Comparison of ENCODE assay signal across 25 cellular contexts in the genomic region with DNA sequence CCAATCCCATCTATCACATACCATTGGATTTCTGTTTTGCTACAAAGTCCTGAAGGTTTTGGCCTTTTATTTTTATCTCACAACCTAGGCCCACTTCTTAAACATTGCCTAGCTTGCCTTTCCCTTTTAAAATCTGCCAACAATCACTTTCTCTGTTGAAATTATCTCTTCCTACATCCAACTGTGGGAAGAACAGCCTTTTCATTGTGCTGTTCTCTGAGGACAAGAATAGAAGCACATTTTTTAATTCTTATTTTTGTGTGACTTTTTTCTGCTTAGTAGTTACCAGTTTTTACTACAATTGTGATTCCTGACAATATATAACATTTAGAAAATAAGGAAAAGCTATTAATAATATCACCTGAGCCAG.
"Had no signal": no experiment of that assay in that cellular context is flagged by ENCODE, and none has a peak within 500 bp of the region (broad histone marks: within the 10 kb centered on the region; RNA-seq: fewer than 3 reads in every experiment).

No MANE protein-coding gene starts in this region.

- H2AFZ ChIP-seq: parathyroid adenoma had no signal

- H3K79me2 ChIP-seq: parathyroid adenoma had no signal

- H3K27ac Mint-ChIP-seq: immature natural killer cell; naive thymus-derived CD8-positive, alpha-beta T cell; progenitor cell of endocrine pancreas; stimulated activated effector memory CD8-positive, alpha-beta T cell treated with anti-CD3 and anti-CD28 coated beads, Interleukin-12 subunit alpha, Interleukin-12 subunit beta, amount 100 ng/mL, for 72 hours; stimulated activated naive CD8-positive, alpha-beta T cell treated with anti-CD3 and anti-CD28 coated beads, Interleukin-15, Interleukin-2, amounts not matched to agents 100 ng/mL and 50 ng/mL, for 24 hours; type B pancreatic cell had no signal

- H3K4me3 ChIP-seq: heart right ventricle, left lung, lung, sigmoid colon, spleen, tibial nerve, vagina had no signal

- H3K27me3 ChIP-seq: heart right ventricle, left lung, sigmoid colon, spleen, tibial nerve, vagina had no signal

- H3K9me3 ChIP-seq: heart right ventricle, left lung, sigmoid colon, spleen, tibial nerve, vagina had no signal

- H3K27ac ChIP-seq: heart right ventricle, left lung, parathyroid adenoma, sigmoid colon, spleen, tibial nerve, vagina had no signal

- H3K27me3 Mint-ChIP-seq: naive thymus-derived CD8-positive, alpha-beta T cell; progenitor cell of endocrine pancreas; stimulated activated naive CD8-positive, alpha-beta T cell treated with anti-CD3 and anti-CD28 coated beads, Interleukin-15, Interleukin-2, amounts not matched to agents 100 ng/mL and 50 ng/mL, for 24 hours; type B pancreatic cell had no signal

- DNase-seq: heart right ventricle; hippocampal formation; immature natural killer cell; kidney; left colon; left lung; mesenchymal stem cell; naive thymus-derived CD8-positive, alpha-beta T cell; nucleus accumbens; retina; right cardiac atrium; sigmoid colon; spleen; stimulated activated CD4-positive, alpha-beta T cell treated with anti-CD3 and anti-CD28 coated beads, Interleukin-4, amount 100 ng/mL, for 24 hours; stimulated activated naive CD4-positive, alpha-beta T cell had no signal

- H3K9me3 Mint-ChIP-seq: nephron, neural crest cell, type B pancreatic cell had no signal

- H3K36me3 Mint-ChIP-seq: immature natural killer cell; naive thymus-derived CD8-positive, alpha-beta T cell; stimulated activated effector memory CD8-positive, alpha-beta T cell treated with anti-CD3 and anti-CD28 coated beads, Interleukin-12 subunit alpha, Interleukin-12 subunit beta, amount 100 ng/mL, for 72 hours; type B pancreatic cell had no signal

- H3K4me1 ChIP-seq: heart right ventricle, left lung, parathyroid adenoma, sigmoid colon, spleen, tibial nerve, vagina had no signal

- H3K9ac ChIP-seq: parathyroid adenoma had no signal

- H3K4me1 Mint-ChIP-seq: immature natural killer cell; naive thymus-derived CD8-positive, alpha-beta T cell; stimulated activated effector memory CD8-positive, alpha-beta T cell treated with anti-CD3 and anti-CD28 coated beads, Interleukin-12 subunit alpha, Interleukin-12 subunit beta, amount 100 ng/mL, for 72 hours had no signal

- H3K4me3 Mint-ChIP-seq: immature natural killer cell; naive thymus-derived CD8-positive, alpha-beta T cell; nephron; neural crest cell; stimulated activated effector memory CD8-positive, alpha-beta T cell treated with anti-CD3 and anti-CD28 coated beads, Interleukin-12 subunit alpha, Interleukin-12 subunit beta, amount 100 ng/mL, for 72 hours; stimulated activated naive CD8-positive, alpha-beta T cell treated with anti-CD3 and anti-CD28 coated beads, Interleukin-15, Interleukin-2, amounts not matched to agents 100 ng/mL and 50 ng/mL, for 24 hours; type B pancreatic cell had no signal

- H3K36me3 ChIP-seq: heart right ventricle, left lung, sigmoid colon, spleen, tibial nerve, vagina had no signal
